9 cellular contexts compared by ENCODE assay signal in the genomic region with DNA sequence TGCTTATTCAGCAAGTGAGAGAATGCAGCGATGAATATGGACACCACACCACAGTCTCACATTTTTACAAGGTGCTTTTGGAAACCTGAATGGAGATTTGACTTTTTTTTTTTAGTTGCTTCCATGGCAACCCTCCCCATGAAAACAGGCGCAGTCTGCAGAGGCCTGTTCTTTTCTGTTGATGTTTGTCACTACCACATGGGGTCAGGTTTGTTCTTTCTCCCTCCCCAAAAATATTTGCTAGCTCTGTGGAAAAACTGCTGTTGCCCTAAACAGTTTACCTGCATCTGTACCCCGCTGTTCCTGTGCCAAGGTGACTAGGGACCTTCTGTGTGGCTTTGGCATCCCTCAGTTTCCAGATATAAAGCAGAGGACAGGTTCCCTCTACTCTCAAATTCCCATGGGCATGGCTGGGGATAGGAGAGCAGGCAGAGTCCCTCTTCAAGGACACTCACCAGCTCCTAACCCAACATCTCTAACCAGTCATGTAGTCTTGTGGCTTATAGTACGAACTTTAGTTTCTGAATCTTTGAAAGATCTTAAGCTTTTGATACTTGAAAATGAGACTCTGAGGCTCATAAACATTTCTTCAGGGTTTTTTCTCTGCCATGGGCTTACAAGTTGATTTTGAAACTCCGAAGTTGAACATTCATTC. TPM values are rescaled to one million over a fixed set of nuclear protein-coding genes. Genes with fewer than 3 reads are reported as not detected.
DNase-seq lines count a peak whose midpoint lies in the region; ATAC-seq and TF ChIP-seq lines count a peak whose summit lies in the region.
"Had no signal": no experiment of that assay in that cellular context is flagged by ENCODE, and none has a peak within 500 bp of the region (broad histone marks: within the 10 kb centered on the region; RNA-seq: fewer than 3 reads in every experiment).

No MANE protein-coding gene starts in this region.

- H3K23ac ChIP-seq in neuronal stem cell (ENCODE audit: low read depth, low read length, poor library complexity): no peak overlapping the region

- H3K27ac Mint-ChIP-seq in activated naive CD4-positive, alpha-beta T cell treated with anti-CD3 and anti-CD28 coated beads, Interleukin-2, amount 10 ng/mL, durations not matched to agents 7 days and 5 days: peak overlapping the region; percentile 24
- H3K27ac Mint-ChIP-seq in osteocyte (ENCODE audit: unreplicated experiment) (no peak overlapping the region), Calu3 (ENCODE audit: unreplicated experiment) (no peak overlapping the region)

- no peak overlapping the region for H2AFZ ChIP-seq in neuronal stem cell (ENCODE audit: low read length)

- peak; percentile 51 for ATAC-seq in HG03354 (IDR thresholded peaks at IDR 0.05; ENCODE audit: poor library complexity, severe bottlenecking, unreplicated experiment)

- H3K4me2 ChIP-seq in neuronal stem cell (ENCODE audit: insufficient read depth, low read length, poor library complexity, severe bottlenecking): no peak overlapping the region

- BruUV-seq in Calu3 (replicated peaks; lab: Mats Ljungman, UMichigan): no TSS peak

- no peak overlapping the region for H3K4me3 Mint-ChIP-seq in activated naive CD4-positive, alpha-beta T cell treated with anti-CD3 and anti-CD28 coated beads, Interleukin-2, amount 10 ng/mL, durations not matched to agents 7 days and 5 days
- H3K4me3 Mint-ChIP-seq in osteocyte (ENCODE audit: unreplicated experiment): no peak overlapping the region
- no peak overlapping the region for H3K4me3 Mint-ChIP-seq in Calu3 (ENCODE audit: low read depth, unreplicated experiment)
- H3K4me3 Mint-ChIP-seq: activated naive CD8-positive, alpha-beta T cell treated with anti-CD3 and anti-CD28 coated beads, Interleukin-2, amount 10 ng/mL, durations not matched to agents 7 days and 5 days had no signal

- TF ChIP-seq CTCF in osteocyte (IDR thresholded peaks at IDR 0.05): no peak
- TF ChIP-seq CTCF in Calu3 (IDR thresholded peaks at IDR 0.05; ENCODE audit: unreplicated experiment): no peak

- H3K4me1 ChIP-seq in neuronal stem cell (ENCODE audit: control insufficient read depth in 2 of 2, insufficient read depth in 1 of 2, low read depth in 1 of 2, low read length in 2 of 2): peaks cover 0 to 5% of the 10 kb centered on the region in 2 donors

- peak; percentile 32 for DNase-seq in activated naive CD4-positive, alpha-beta T cell treated with anti-CD3 and anti-CD28 coated beads, Interleukin-2, amount 10 ng/mL, durations not matched to agents 7 days and 5 days
- no peak for DNase-seq in activated naive CD4-positive, alpha-beta T cell treated with Interleukin-2 at 50 U/mL for 16 hours
- DNase-seq in cerebellar cortex (ENCODE audit: low spot score): peak; percentile 75
- peak in 1 of 49 donors; percentile 42 for DNase-seq in substantia nigra (lab: John Stamatoyannopoulos, UW)
- DNase-seq in osteocyte (ENCODE audit: extremely low spot score, unreplicated experiment): no peak
- no peak for DNase-seq in neuronal stem cell (ENCODE audit: low spot score)
- DNase-seq in Calu3: no peak
- DNase-seq: activated naive CD8-positive, alpha-beta T cell treated with anti-CD3 and anti-CD28 coated beads, Interleukin-2, amount 10 ng/mL, durations not matched to agents 7 days and 5 days had no signal

- H3K27ac ChIP-seq in substantia nigra (ENCODE audit: low read depth, low read length, poor library complexity, severe bottlenecking) (peak overlapping the region; percentile 7), neuronal stem cell (replicated peaks; ENCODE audit: low read length) (no peak overlapping the region)

- no peaks in the 10 kb centered on the region for H3K9me3 ChIP-seq in neuronal stem cell (replicated peaks in 1 of 2; ENCODE audit: control insufficient read depth in 2 of 2, insufficient read depth in 1 of 2, low read depth in 1 of 2, low read length in 2 of 2)

- H3K36me3 ChIP-seq in neuronal stem cell (replicated peaks in 1 of 2; ENCODE audit: control insufficient read depth in 2 of 2, insufficient read depth in 2 of 2, low read length in 2 of 2): no peaks in the 10 kb centered on the region

- H3K9ac ChIP-seq in neuronal stem cell (ENCODE audit: low read depth, low read length, poor library complexity): no peak overlapping the region

- H3K4ac ChIP-seq in neuronal stem cell (ENCODE audit: low read length): no peak overlapping the region

- no peak overlapping the region for H2BK120ac ChIP-seq in neuronal stem cell (ENCODE audit: low read depth, low read length)

- H3K27me3 ChIP-seq in neuronal stem cell (ENCODE audit: control insufficient read depth in 3 of 3, insufficient read depth in 3 of 3, low read depth in 1 of 3, low read length in 3 of 3): no peaks in the 10 kb centered on the region

- H3K36me3 Mint-ChIP-seq in activated naive CD4-positive, alpha-beta T cell treated with anti-CD3 and anti-CD28 coated beads, Interleukin-2, amount 10 ng/mL, durations not matched to agents 7 days and 5 days: peaks cover 4% of the 10 kb centered on the region
- H3K36me3 Mint-ChIP-seq in osteocyte (ENCODE audit: unreplicated experiment): no peaks in the 10 kb centered on the region
- no peaks in the 10 kb centered on the region for H3K36me3 Mint-ChIP-seq in Calu3 (ENCODE audit: insufficient read depth, unreplicated experiment)

- H4K91ac ChIP-seq in neuronal stem cell (ENCODE audit: low read depth, low read length, poor library complexity): no peak overlapping the region

- no peak overlapping the region for H3K18ac ChIP-seq in neuronal stem cell (ENCODE audit: low read length)

- H3K4me1 Mint-ChIP-seq in activated naive CD4-positive, alpha-beta T cell treated with anti-CD3 and anti-CD28 coated beads, Interleukin-2, amount 10 ng/mL, durations not matched to agents 7 days and 5 days: peaks cover 43% of the 10 kb centered on the region
- H3K4me1 Mint-ChIP-seq in osteocyte (ENCODE audit: unreplicated experiment) (peaks cover 23% of the 10 kb centered on the region), Calu3 (ENCODE audit: low read depth, unreplicated experiment) (peaks cover 17% of the 10 kb centered on the region)

- no peak overlapping the region for H4K8ac ChIP-seq in neuronal stem cell (ENCODE audit: low read depth, low read length)

- CTCF ChIA-PET in activated naive CD4-positive, alpha-beta T cell treated with anti-CD3 and anti-CD28 coated beads, Interleukin-2, amount 10 ng/mL, durations not matched to agents 7 days and 5 days (lab: Charles Lee): interaction anchor here (0.7 to 5.7 kb wide), 21 partner anchors 9 to 362 kb away, joined by 3 to 53 read pairs (median 5); a partner anchor contains a TSS
- CTCF ChIA-PET in Calu3 (lab: Charles Lee): no interaction called here

- no peaks in the 10 kb centered on the region for H3K27me3 Mint-ChIP-seq in activated naive CD4-positive, alpha-beta T cell treated with anti-CD3 and anti-CD28 coated beads, Interleukin-2, amount 10 ng/mL, durations not matched to agents 7 days and 5 days
- no peaks in the 10 kb centered on the region for H3K27me3 Mint-ChIP-seq in osteocyte (ENCODE audit: unreplicated experiment)
- no peaks in the 10 kb centered on the region for H3K27me3 Mint-ChIP-seq in Calu3 (ENCODE audit: unreplicated experiment)
- H3K27me3 Mint-ChIP-seq: activated naive CD8-positive, alpha-beta T cell treated with anti-CD3 and anti-CD28 coated beads, Interleukin-2, amount 10 ng/mL, durations not matched to agents 7 days and 5 days had no signal

- peaks cover 2% of the 10 kb centered on the region for H3K9me3 Mint-ChIP-seq in activated naive CD4-positive, alpha-beta T cell treated with anti-CD3 and anti-CD28 coated beads, Interleukin-2, amount 10 ng/mL, durations not matched to agents 7 days and 5 days
- H3K9me3 Mint-ChIP-seq in osteocyte (ENCODE audit: unreplicated experiment) (no peaks in the 10 kb centered on the region), Calu3 (ENCODE audit: low read depth, unreplicated experiment) (no peaks in the 10 kb centered on the region)
- H3K9me3 Mint-ChIP-seq: activated naive CD8-positive, alpha-beta T cell treated with anti-CD3 and anti-CD28 coated beads, Interleukin-2, amount 10 ng/mL, durations not matched to agents 7 days and 5 days had no signal

- no CpG with 5 or more reads among the region's 5 CpGs for WGBS in neuronal stem cell (ENCODE audit: extremely low coverage in 2 of 2, insufficient read length in 2 of 2, insufficient replicate concordance in 1 of 2), 2 donors

- no peak overlapping the region for H3K4me3 ChIP-seq in neuronal stem cell (ENCODE audit: low read length in 2 of 2)

- H2AK5ac ChIP-seq in neuronal stem cell (ENCODE audit: low read depth, low read length): no peak overlapping the region

- no peaks in the 10 kb centered on the region for H3K79me1 ChIP-seq in neuronal stem cell (ENCODE audit: low read depth, low read length)

- H3K14ac ChIP-seq in neuronal stem cell (ENCODE audit: low read length): no peak overlapping the region

- intact Hi-C loops in Calu3 (cut with micrococcal nuclease; ENCODE audit: unreplicated experiment): no loop called here

- H2BK12ac ChIP-seq in neuronal stem cell (ENCODE audit: low read length): no peak overlapping the region

- no peak overlapping the region for H2BK15ac ChIP-seq in neuronal stem cell (ENCODE audit: low read length)

- no peak overlapping the region for H2BK5ac ChIP-seq in neuronal stem cell (ENCODE audit: low read length)

RNA-seq across cellular contexts. Expression of a gene that starts 14.7 kb away (rescaled TPM):
- total RNA-seq in osteocyte (49.8 and 50.0 TPM in 2 replicates), Calu3 (2022) (31.4 and 32.9 TPM in 2 replicates)
- polyA plus RNA-seq in neuronal stem cell (2013, experiment 1 of 2): 28.2 TPM
- 29.4 TPM for polyA plus RNA-seq in neuronal stem cell (2013, experiment 2 of 2)

Comparison
In these comparisons a context has a peak if more than half of its experiments do, and no peak if none do; other contexts are left out.
1. DNase-seq: peak in activated naive CD4-positive, alpha-beta T cell treated with anti-CD3 and anti-CD28 coated beads, Interleukin-2, amount 10 ng/mL, durations not matched to agents 7 days and 5 days (single experiment) and cerebellar cortex (single experiment); none in activated naive CD4-positive, alpha-beta T cell treated with Interleukin-2 at 50 U/mL for 16 hours (single experiment), osteocyte (single experiment), neuronal stem cell (single experiment) and Calu3 (single experiment).